Comparison of ENCODE assay signal across 8 cellular contexts in genomic region chr1:115641762-115642167, GRCh38. TPM values are rescaled to one million over a fixed set of nuclear protein-coding genes. Genes with fewer than 3 reads are reported as not detected.
DNase-seq lines count a peak whose midpoint lies in the region; ATAC-seq and TF ChIP-seq lines count a peak whose summit lies in the region.

Gene VANGL1 (plus strand): TSS chr1:115641970. CDS start chr1:115651414, 9,444 bp downstream.

- no peaks in the 10 kb centered on the region for H3K36me3 ChIP-seq in OCI-LY3 (replicated peaks; ENCODE audit: low read depth, low read length)
- H3K36me3 ChIP-seq in cardiac muscle cell, result no peaks in the 10 kb centered on the region

- H3K9ac ChIP-seq in OCI-LY3 (ENCODE audit: low read length), result peak within 1 kb of the TSS; percentile 35; the same call in 1 of the 2 replicates

- peaks cover 5% of the 10 kb centered on the region; the same call in 1 of the 2 replicates for H3K4me1 ChIP-seq in OCI-LY3 (ENCODE audit: low read length)
- peaks cover 15% of the 10 kb centered on the region for H3K4me1 ChIP-seq in cardiac muscle cell (ENCODE audit: low read depth)

- H3K79me2 ChIP-seq in OCI-LY3 (ENCODE audit: low read length), result no peaks in the 10 kb centered on the region

- ATAC-seq in GM19468 (IDR thresholded peaks at IDR 0.05; ENCODE audit: extremely low read depth, unreplicated experiment) (peak; percentile 10), HG03521 (IDR thresholded peaks at IDR 0.05; ENCODE audit: unreplicated experiment) (peak; percentile 54)

- H3K27me3 ChIP-seq in OCI-LY3 (ENCODE audit: low read depth, low read length), result peaks cover 46% of the 10 kb centered on the region
- H3K27me3 ChIP-seq in cardiac muscle cell, result no peaks in the 10 kb centered on the region

- 0 out of 2 replicates have a peak within 1 kb of the TSS, but pooled peaks have one; percentile 41 for H2AFZ ChIP-seq in OCI-LY3 (ENCODE audit: low read depth, low read length)

- H3K4me3 Mint-ChIP-seq in activated naive CD4-positive, alpha-beta T cell treated with anti-CD3 and anti-CD28 coated beads, Interleukin-2, amount 50 U/mL, for 24 hours, result peak within 1 kb of the TSS; percentile 64
- peak within 1 kb of the TSS; percentile 92 for H3K4me3 Mint-ChIP-seq in progenitor cell of endocrine pancreas (ENCODE audit: low read depth)

- DNase-seq in ELF-1 (ENCODE audit: low read depth, low spot score) (peak; percentile 67), cardiac muscle cell (ENCODE audit: low read depth in 1 of 2, low spot score in 1 of 2) (peak; percentile 70 to 75), progenitor cell of endocrine pancreas (ENCODE audit: low spot score, unreplicated experiment) (peak; percentile 66)
- DNase-seq in effector CD8-positive, alpha-beta T cell (lab: John Stamatoyannopoulos, UW), result no peak

- H3K4me1 Mint-ChIP-seq in activated naive CD4-positive, alpha-beta T cell treated with anti-CD3 and anti-CD28 coated beads, Interleukin-2, amount 50 U/mL, for 24 hours, result peaks cover 13% of the 10 kb centered on the region
- H3K4me1 Mint-ChIP-seq in progenitor cell of endocrine pancreas (ENCODE audit: low read depth), result peaks cover 29% of the 10 kb centered on the region

- H3K9me3 Mint-ChIP-seq in activated naive CD4-positive, alpha-beta T cell treated with anti-CD3 and anti-CD28 coated beads, Interleukin-2, amount 50 U/mL, for 24 hours, result peaks cover 12% of the 10 kb centered on the region
- peaks cover 25% of the 10 kb centered on the region for H3K9me3 Mint-ChIP-seq in progenitor cell of endocrine pancreas (ENCODE audit: low read depth)

- peaks cover 27% of the 10 kb centered on the region for H3K27me3 Mint-ChIP-seq in activated naive CD4-positive, alpha-beta T cell treated with anti-CD3 and anti-CD28 coated beads, Interleukin-2, amount 50 U/mL, for 24 hours
- H3K27me3 Mint-ChIP-seq in progenitor cell of endocrine pancreas, result no peaks in the 10 kb centered on the region

- H3K27ac ChIP-seq in OCI-LY3 (ENCODE audit: low read length) (no peak within 1 kb of the TSS), cardiac muscle cell (peak within 1 kb of the TSS; percentile 83)

- H3K4me3 ChIP-seq in OCI-LY3 (ENCODE audit: low read length) (peak within 1 kb of the TSS; percentile 73), cardiac muscle cell (peak within 1 kb of the TSS; percentile 80)

- H4K20me1 ChIP-seq in OCI-LY3 (ENCODE audit: insufficient read depth, low read length), result no peaks in the 10 kb centered on the region

- TF ChIP-seq CTCF in OCI-LY3 (IDR thresholded peaks at IDR 0.05; ENCODE audit: low read depth, low read length) (no peak), cardiac muscle cell (IDR thresholded peaks at IDR 0.05; ENCODE audit: low read depth, low read length) (no peak), progenitor cell of endocrine pancreas (IDR thresholded peaks at IDR 0.05; ENCODE audit: unreplicated experiment) (no peak)

- peak within 1 kb of the TSS; percentile 80 for H3K4me2 ChIP-seq in OCI-LY3 (ENCODE audit: low read length)

- H3K36me3 Mint-ChIP-seq in activated naive CD4-positive, alpha-beta T cell treated with anti-CD3 and anti-CD28 coated beads, Interleukin-2, amount 50 U/mL, for 24 hours, result no peaks in the 10 kb centered on the region
- peaks cover 2% of the 10 kb centered on the region for H3K36me3 Mint-ChIP-seq in progenitor cell of endocrine pancreas (ENCODE audit: insufficient read depth)

- H3K9me3 ChIP-seq in OCI-LY3 (ENCODE audit: insufficient read depth, low read length), result no peaks in the 10 kb centered on the region
- H3K9me3 ChIP-seq in cardiac muscle cell (ENCODE audit: low read depth), result no peaks in the 10 kb centered on the region

- no peak within 1 kb of the TSS for H3K27ac Mint-ChIP-seq in activated naive CD4-positive, alpha-beta T cell treated with anti-CD3 and anti-CD28 coated beads, Interleukin-2, amount 50 U/mL, for 24 hours
- H3K27ac Mint-ChIP-seq in progenitor cell of endocrine pancreas, result peak within 1 kb of the TSS; percentile 98

RNA-seq across cellular contexts. Expression of gene VANGL1, which starts in this region (rescaled TPM):
- total RNA-seq in cardiac muscle cell (8.1 and 10.5 TPM in 2 replicates), progenitor cell of endocrine pancreas (22.9 and 25.8 TPM in 2 replicates)
- 10.9 and 12.2 TPM in 2 replicates for polyA plus RNA-seq in cardiac muscle cell
